11 cellular contexts compared by ENCODE assay signal in the genomic region with DNA sequence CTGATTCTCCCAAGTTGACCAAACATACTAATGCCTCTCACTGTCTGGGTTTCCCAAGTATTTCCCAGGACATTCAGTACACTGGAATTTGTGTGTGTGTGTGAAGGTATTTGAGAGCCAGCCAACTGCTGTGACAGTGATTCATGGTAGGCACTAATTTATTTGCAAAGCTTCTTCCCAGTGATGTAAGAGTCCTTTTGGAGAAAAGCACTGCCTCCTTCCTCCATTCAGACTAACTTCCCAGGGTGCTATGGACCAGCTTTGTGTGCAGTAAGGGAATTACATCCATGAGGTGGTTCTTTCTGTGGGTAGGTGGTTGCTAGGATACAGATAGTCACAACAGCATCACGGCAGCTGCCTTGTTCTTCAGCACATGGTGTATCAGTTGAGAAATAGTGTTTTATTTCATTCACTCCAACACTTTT. TPM values are rescaled to one million over a fixed set of nuclear protein-coding genes. Genes with fewer than 3 reads are reported as not detected.
DNase-seq lines count a peak whose midpoint lies in the region; ATAC-seq, FAIRE-seq and TF ChIP-seq lines count a peak whose summit lies in the region.
"Had no signal": no experiment of that assay in that cellular context is flagged by ENCODE, and none has a peak within 500 bp of the region (broad histone marks: within the 10 kb centered on the region; RNA-seq: fewer than 3 reads in every experiment).

No MANE protein-coding gene starts in this region.

- intact Hi-C loops in MCF 10A (cut with micrococcal nuclease) = no loop called here
- intact Hi-C loops in breast epithelium (cut with DNase I; ENCODE audit: low total_unique reads) = no loop called here
- intact Hi-C loops in kidney (cut with DNase I) = no loop called here

- no peak for FAIRE-seq in kidney (lab: Jason Lieb, UNC)
- FAIRE-seq: colon had no signal

- H3K36me3 Mint-ChIP-seq in MCF 10A (ENCODE audit: insufficient read depth, unreplicated experiment) = no peaks in the 10 kb centered on the region

- in situ Hi-C loops in astrocyte of the cerebellum (cut with HindIII; ENCODE audit: low sequenced_read_pairs) = no loop called here

- TF ChIP-seq CTCF in MCF 10A (IDR thresholded peaks at IDR 0.05; ENCODE audit: unreplicated experiment) (no peak), breast epithelium (IDR thresholded peaks at IDR 0.05) (no peak), astrocyte of the cerebellum (IDR thresholded peaks at IDR 0.05; ENCODE audit: low read depth, low read length, missing control alignments) (no peak), kidney (IDR thresholded peaks at IDR 0.05; ENCODE audit: borderline replicate concordance, extremely low read depth, insufficient read depth) (no peak)

- no peaks in the 10 kb centered on the region for H3K36me3 ChIP-seq in breast epithelium
- no peaks in the 10 kb centered on the region for H3K36me3 ChIP-seq in kidney (ENCODE audit: control insufficient read depth in 1 of 2, insufficient read depth in 2 of 2, low read length in 2 of 2)
- H3K36me3 ChIP-seq: BE2C had no signal

- H3K4me1 Mint-ChIP-seq in MCF 10A (ENCODE audit: insufficient read depth, unreplicated experiment) = peaks cover 7% of the 10 kb centered on the region

- no peaks in the 10 kb centered on the region for H3K9me3 ChIP-seq in breast epithelium
- no peaks in the 10 kb centered on the region for H3K9me3 ChIP-seq in kidney (ENCODE audit: control insufficient read depth in 1 of 2, low read length in 2 of 2)
- H3K9me3 ChIP-seq: BE2C had no signal

- ATAC-seq in activated CD4-positive, CD25-positive, alpha-beta regulatory T cell treated with anti-CD3 and anti-CD28 coated beads, Interleukin-2, amount 50 U/mL, for 24 hours = no peak

- H3K27me3 Mint-ChIP-seq in MCF 10A (ENCODE audit: insufficient read depth, unreplicated experiment) = no peaks in the 10 kb centered on the region

- POLR2A ChIA-PET in MCF 10A (lab: Yijun Ruan, JAX) = interaction anchor here (0.6 to 0.7 kb wide), 3 partner anchors 204 to 366 kb away, joined by 3 to 5 read pairs (median 3); no protein-coding TSS in a partner anchor

- H3K4me1 ChIP-seq in breast epithelium = no peaks in the 10 kb centered on the region
- no peaks in the 10 kb centered on the region for H3K4me1 ChIP-seq in kidney (ENCODE audit: control insufficient read depth in 1 of 2, insufficient read depth in 1 of 2, low read depth in 1 of 2, low read length in 2 of 2)
- H3K4me1 ChIP-seq: BE2C had no signal

- H3K9ac ChIP-seq in kidney (ENCODE audit: low read length in 2 of 2) = no peak overlapping the region

- TF ChIP-seq POLR2A in breast epithelium (IDR thresholded peaks at IDR 0.05) = no peak

- peak; percentile 81 for DNase-seq in MCF 10A (ENCODE audit: unreplicated experiment)
- no peak for DNase-seq in breast epithelium (ENCODE audit: low spot score in 2 of 2)
- DNase-seq in astrocyte of the cerebellum (ENCODE audit: low read depth) = peak; percentile 85
- peak; percentile 84 for DNase-seq in islet precursor cell
- DNase-seq in NCI-H774 (lab: John Stamatoyannopoulos, UW) = no peak
- no peak for DNase-seq in kidney
- DNase-seq in stimulated activated CD4-positive, alpha-beta T cell treated with anti-CD3 and anti-CD28 coated beads, Interleukin-2, amount 100 ng/mL, for 48 hours = no peak
- DNase-seq: BE2C had no signal

- H3K9me3 Mint-ChIP-seq in MCF 10A (ENCODE audit: unreplicated experiment) = no peaks in the 10 kb centered on the region

- H3K27ac ChIP-seq in breast epithelium (peak overlapping the region in 1 of 2 donors; percentile 48), kidney (ENCODE audit: low read depth in 2 of 2, low read length in 2 of 2) (no peak overlapping the region)

- no peak overlapping the region for H3K27ac Mint-ChIP-seq in MCF 10A (ENCODE audit: low read depth, unreplicated experiment)

- CTCF ChIA-PET in MCF 10A (lab: Yijun Ruan, JAX) = interaction anchor here (0.7 kb wide), 2 partner anchors 8 to 112 kb away, joined by 3 read pairs; no protein-coding TSS in a partner anchor

- no peak overlapping the region for H3K4me3 Mint-ChIP-seq in MCF 10A (ENCODE audit: unreplicated experiment)

- H3K4me3 ChIP-seq in breast epithelium = no peak overlapping the region
- H3K4me3 ChIP-seq in astrocyte of the cerebellum (ENCODE audit: low read depth, low read length) = no peak overlapping the region
- H3K4me3 ChIP-seq in kidney (ENCODE audit: low read length in 2 of 2) = no peak overlapping the region

- no TSS peak for BruUV-seq in MCF 10A (replicated peaks; lab: Mats Ljungman, UMichigan)

- no peaks in the 10 kb centered on the region for H3K27me3 ChIP-seq in breast epithelium

RNA-seq across cellular contexts. Expression of a gene that starts 8.7 kb away (rescaled TPM):
- 0.12 TPM in 1 of 2 replicates, not detected in the other for total RNA-seq in MCF 10A (2022)
- total RNA-seq in breast epithelium = 10 to 100 TPM in 2 of 3 donors, not detected in 1; 12.5 to 15.5 TPM
- total RNA-seq in kidney = 3.3 TPM
- polyA plus RNA-seq in kidney (ENCODE audit: insufficient read depth, low read depth, low replicate concordance) = 72.8 TPM
- total RNA-seq: activated CD8-positive, alpha-beta memory T cell treated with anti-CD3 and anti-CD28 coated beads for 36 hours had no signal

Comparison
In these comparisons a context has a peak if more than half of its experiments do, and no peak if none do; other contexts are left out.
1. DNase-seq: peak in MCF 10A (single experiment), astrocyte of the cerebellum (single experiment) and islet precursor cell (single experiment); none in breast epithelium (0 of 2), NCI-H774 (single experiment), kidney (single experiment) and stimulated activated CD4-positive, alpha-beta T cell treated with anti-CD3 and anti-CD28 coated beads, Interleukin-2, amount 100 ng/mL, for 48 hours (0 of 2).